28 cellular contexts compared by ENCODE assay signal in the genomic region with DNA sequence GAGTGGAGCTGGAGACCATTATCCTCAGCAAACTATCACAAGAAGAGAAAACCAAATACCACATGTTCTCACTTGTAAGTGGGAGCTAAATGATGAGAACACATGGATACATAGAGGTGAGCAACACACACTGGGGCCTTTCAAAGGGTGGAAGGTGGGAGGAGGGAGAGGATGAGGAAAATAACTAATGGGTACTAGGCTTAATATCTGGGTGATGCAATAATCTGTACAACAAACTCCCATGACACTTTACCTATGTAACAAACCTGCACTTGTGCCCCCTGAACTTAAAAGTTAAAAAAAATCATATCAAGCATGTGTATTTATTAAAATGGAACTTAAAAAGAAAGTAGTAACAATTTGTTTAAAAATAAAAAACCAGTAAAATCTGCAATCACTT. TPM values are rescaled to one million over a fixed set of nuclear protein-coding genes. Genes with fewer than 3 reads are reported as not detected.
"Had no signal": no experiment of that assay in that cellular context is flagged by ENCODE, and none has a peak within 500 bp of the region (broad histone marks: within the 10 kb centered on the region; RNA-seq: fewer than 3 reads in every experiment).

No MANE protein-coding gene starts in this region.

- H3K9me3 ChIP-seq: SK-N-SH had no signal

- H3K4me2 ChIP-seq: KMS-11, SK-N-SH had no signal

- DNase-seq: MV-4-11; NCI-H1048; NCI-H1105; NCI-H1417; NCI-H1436 treated with DMSO at 0.1 percent for 48 hours; NCI-H1694 treated with DMSO at 0.1 percent for 48 hours; NCI-H1930; NCI-H2081; NCI-H2107; NCI-H2227 treated with DMSO at 0.1 percent for 48 hours; NCI-H524; NCI-H526 treated with DMSO at 0.1 percent for 48 hours; NCI-H748 treated with DMSO at 0.1 percent for 48 hours; NK-92 treated with Interleukin-12 subunit alpha and Interleukin-12 subunit beta, amount 100 ng/mL, for 24 hours; PC-3; SHP77; SK-N-SH; SW 1271 had no signal

- H3K9ac ChIP-seq: KMS-11, SK-N-SH had no signal

- FAIRE-seq: HTR-8/SVneo had no signal

- ATAC-seq: Panc1, PC-3 had no signal

- H3K27ac ChIP-seq: HL-60, KMS-11, RWPE1 had no signal

RNA-seq across cellular contexts. Expression of a gene that starts 5.0 kb away (rescaled TPM):
- total RNA-seq: LHCN-M2, MCF 10A, NCI-H460, OCI-LY7, PC-3, SK-MEL-5 had no signal

RNA-seq across cellular contexts. Expression of a gene that starts 11.4 kb away (rescaled TPM):
- total RNA-seq: LHCN-M2, MCF 10A, NCI-H460, OCI-LY7, PC-3, SK-MEL-5 had no signal
- polyA plus RNA-seq: SK-N-SH had no signal
